ENCODE assay signal across 16 cellular contexts in genomic region chrX:13415551-13415950, GRCh38.
DNase-seq lines count a peak whose midpoint lies in the region; ATAC-seq and TF ChIP-seq lines count a peak whose summit lies in the region.
"Had no signal": no experiment of that assay in that cellular context is flagged by ENCODE, and none has a peak within 500 bp of the region (broad histone marks: within the 10 kb centered on the region; RNA-seq: fewer than 3 reads in every experiment).

No MANE protein-coding gene starts in this region.

- TF ChIP-seq CTCF in HEK293 (tag by site-specific recombination; IDR thresholded peaks at IDR 0.05) = no peak
- TF ChIP-seq CTCF in mucosa of descending colon (IDR thresholded peaks at IDR 0.05) = no peak

- no peak overlapping the region for H2AK5ac ChIP-seq in mesendoderm (ENCODE audit: low read length)

- no CpG with 5 or more reads among the region's 7 CpGs for WGBS in mesendoderm (ENCODE audit: extremely low coverage, insufficient coverage, low lambda C conversion rate)

- no peak overlapping the region for H4K5ac ChIP-seq in mesendoderm (ENCODE audit: low read length)

- no peak overlapping the region for H2BK5ac ChIP-seq in mesendoderm (ENCODE audit: low read length)

- H3K18ac ChIP-seq in mesendoderm (ENCODE audit: low read length) = no peak overlapping the region

- no peaks in the 10 kb centered on the region for H3K27me3 Mint-ChIP-seq in stimulated activated memory B cell treated with anti-CD40 and anti-IgM and Interleukin-4, amounts not matched to agents 10 μg/mL and 1 μg/mL and 100 μg/mL, for 72 hours
- H3K27me3 Mint-ChIP-seq: CD4-positive, alpha-beta memory T cell had no signal

- no peak for ATAC-seq in stimulated activated memory B cell treated with anti-CD40 and anti-IgM and Interleukin-4, amounts not matched to agents 10 μg/mL and 1 μg/mL and 100 μg/mL, for 72 hours
- ATAC-seq in mucosa of descending colon = no peak

- no peak overlapping the region for H3K4me3 Mint-ChIP-seq in stimulated activated memory B cell treated with anti-CD40 and anti-IgM and Interleukin-4, amounts not matched to agents 10 μg/mL and 1 μg/mL and 100 μg/mL, for 72 hours
- H3K4me3 Mint-ChIP-seq: CD4-positive, alpha-beta memory T cell had no signal

- no peak overlapping the region for H3K23ac ChIP-seq in mesendoderm (ENCODE audit: low read length)

- peaks cover 38% of the 10 kb centered on the region for H3K4me1 ChIP-seq in HEK293 (ENCODE audit: control insufficient read depth, insufficient read depth, low read length)
- H3K4me1 ChIP-seq in mesendoderm (ENCODE audit: control insufficient read depth, low read depth, low read length) = no peaks in the 10 kb centered on the region
- H3K4me1 ChIP-seq in mucosa of descending colon (ENCODE audit: low read depth) = no peaks in the 10 kb centered on the region

- no peak overlapping the region for H3K4me3 ChIP-seq in HEK293 (ENCODE audit: low read depth, low read length)
- no peak overlapping the region for H3K4me3 ChIP-seq in mesendoderm (ENCODE audit: low read length)
- H3K4me3 ChIP-seq in mucosa of descending colon = no peak overlapping the region
- H3K4me3 ChIP-seq: GM23248 had no signal

- H3K56ac ChIP-seq in mesendoderm (ENCODE audit: low read length) = no peak overlapping the region

- intact Hi-C loops in mucosa of descending colon (cut with DNase I, micrococcal nuclease) = no loop called here

- DNase-seq in amniotic epithelial cell (ENCODE audit: low read depth) (peak; percentile 61), mesendoderm (peak; percentile 10), mucosa of gallbladder (ENCODE audit: low spot score) (no peak), mucosa of descending colon (no peak), NCI-H2029 (lab: John Stamatoyannopoulos, UW) (no peak)
- no peak for DNase-seq in activated naive CD4-positive, alpha-beta T cell treated with Interleukin-2 at 50 U/mL for 16 hours
- DNase-seq: C1 segment of cervical spinal cord; Calu3; CD4-positive, alpha-beta memory T cell; COR-L47; DMS53; GM23248; H7; HCEC 1CT had no signal

- H3K36me3 Mint-ChIP-seq in stimulated activated memory B cell treated with anti-CD40 and anti-IgM and Interleukin-4, amounts not matched to agents 10 μg/mL and 1 μg/mL and 100 μg/mL, for 72 hours = no peaks in the 10 kb centered on the region
- H3K36me3 Mint-ChIP-seq: CD4-positive, alpha-beta memory T cell had no signal

- H3K9ac ChIP-seq in mesendoderm (ENCODE audit: low read length) = no peak overlapping the region
- H3K9ac ChIP-seq: GM23248 had no signal

- no peak overlapping the region for H4K8ac ChIP-seq in mesendoderm (ENCODE audit: low read depth, low read length)

- peaks cover 36% of the 10 kb centered on the region for H3K4me1 Mint-ChIP-seq in stimulated activated memory B cell treated with anti-CD40 and anti-IgM and Interleukin-4, amounts not matched to agents 10 μg/mL and 1 μg/mL and 100 μg/mL, for 72 hours

- H3K9me3 ChIP-seq in HEK293 (ENCODE audit: control insufficient read depth, insufficient read depth, low read depth, low read length) = no peaks in the 10 kb centered on the region
- no peaks in the 10 kb centered on the region for H3K9me3 ChIP-seq in mucosa of descending colon

- no peak overlapping the region for H2BK120ac ChIP-seq in mesendoderm (ENCODE audit: low read depth, low read length)

- H3K27me3 ChIP-seq in mesendoderm (ENCODE audit: insufficient read depth, low read length, poor library complexity) = no peaks in the 10 kb centered on the region

- POLR2A ChIA-PET in HEK293 (lab: Yijun Ruan, JAX) = interaction anchor here (1.1 to 1.4 kb wide), 3 partner anchors 8 to 11 kb away, joined by 3 to 4 read pairs (median 3); no protein-coding TSS in a partner anchor

- H3K79me1 ChIP-seq in mesendoderm (ENCODE audit: low read length) = no peaks in the 10 kb centered on the region

- CTCF ChIA-PET in HEK293 (lab: Yijun Ruan, JAX) = interaction anchor here (0.7 to 1.9 kb wide), 2 partner anchors 15 to 469 kb away, joined by 4 to 6 read pairs; no protein-coding TSS in a partner anchor

- H3K27ac ChIP-seq in HEK293 (ENCODE audit: extremely low read depth, low read depth, low read length) (peak overlapping the region; percentile 37), mesendoderm (ENCODE audit: low read depth, low read length) (no peak overlapping the region)
- H3K27ac ChIP-seq: GM23248 had no signal

- no peaks in the 10 kb centered on the region for H3K36me3 ChIP-seq in HEK293 (ENCODE audit: control insufficient read depth in 2 of 2, insufficient read depth in 1 of 2, low read length in 2 of 2)
- no peaks in the 10 kb centered on the region for H3K36me3 ChIP-seq in mesendoderm (ENCODE audit: control insufficient read depth, insufficient read depth, low read length)
- no peaks in the 10 kb centered on the region for H3K36me3 ChIP-seq in mucosa of descending colon (ENCODE audit: low read depth)

- H3K9me3 Mint-ChIP-seq in stimulated activated memory B cell treated with anti-CD40 and anti-IgM and Interleukin-4, amounts not matched to agents 10 μg/mL and 1 μg/mL and 100 μg/mL, for 72 hours = no peaks in the 10 kb centered on the region

- no peak overlapping the region for H2BK15ac ChIP-seq in mesendoderm (replicated peaks; ENCODE audit: low read depth)

- no peak overlapping the region for H3K4me2 ChIP-seq in mesendoderm (ENCODE audit: low read length)

- H3K79me2 ChIP-seq in mesendoderm (ENCODE audit: control insufficient read depth, insufficient read depth, low read length) = no peaks in the 10 kb centered on the region

- H3K27ac Mint-ChIP-seq in stimulated activated memory B cell treated with anti-CD40 and anti-IgM and Interleukin-4, amounts not matched to agents 10 μg/mL and 1 μg/mL and 100 μg/mL, for 72 hours = peak overlapping the region; percentile 40
- H3K27ac Mint-ChIP-seq: CD4-positive, alpha-beta memory T cell had no signal

- H3K4ac ChIP-seq in mesendoderm (ENCODE audit: low read depth, low read length) = no peak overlapping the region

TF ChIP-seq in HEK293, 187 proteins besides CTCF, POLR2A, EP300 and RAD21:
- no peak for TF ChIP-seq ZEB2 (tag by site-specific recombination; IDR thresholded peaks at IDR 0.05)
- TF ChIP-seq TRIM28 (IDR thresholded peaks at IDR 0.05; ENCODE audit: borderline replicate concordance, low read length) = peak; percentile 36; the same call in 1 of the 2 replicates
- no peak for TF ChIP-seq PBX3 (CRISPR knock-in tag; IDR thresholded peaks at IDR 0.05)
- no peak for TF ChIP-seq ZNF132 (tag by site-specific recombination; IDR thresholded peaks at IDR 0.05; ENCODE audit: borderline replicate concordance)
- TF ChIP-seq ZNF416 (tag by site-specific recombination; IDR thresholded peaks at IDR 0.05) = no peak
- TF ChIP-seq PATZ1 (tag by site-specific recombination; IDR thresholded peaks at IDR 0.05) = no peak
- peak; percentile 51; the same call in 1 of the 2 replicates for TF ChIP-seq ATF2 (tag by site-specific recombination; IDR thresholded peaks at IDR 0.05; ENCODE audit: low read depth)
- TF ChIP-seq ZNF114 (tag by site-specific recombination; IDR thresholded peaks at IDR 0.05) = no peak

Comparison
In these comparisons a context has a peak if more than half of its experiments do, and no peak if none do; other contexts are left out.
1. DNase-seq: peak in amniotic epithelial cell (single experiment) and mesendoderm (single experiment); none in activated naive CD4-positive, alpha-beta T cell treated with Interleukin-2 at 50 U/mL for 16 hours (single experiment), mucosa of gallbladder (single experiment), mucosa of descending colon (0 of 3) and NCI-H2029 (single experiment).